Comparison of ENCODE assay signal across 9 cellular contexts in the genomic region with DNA sequence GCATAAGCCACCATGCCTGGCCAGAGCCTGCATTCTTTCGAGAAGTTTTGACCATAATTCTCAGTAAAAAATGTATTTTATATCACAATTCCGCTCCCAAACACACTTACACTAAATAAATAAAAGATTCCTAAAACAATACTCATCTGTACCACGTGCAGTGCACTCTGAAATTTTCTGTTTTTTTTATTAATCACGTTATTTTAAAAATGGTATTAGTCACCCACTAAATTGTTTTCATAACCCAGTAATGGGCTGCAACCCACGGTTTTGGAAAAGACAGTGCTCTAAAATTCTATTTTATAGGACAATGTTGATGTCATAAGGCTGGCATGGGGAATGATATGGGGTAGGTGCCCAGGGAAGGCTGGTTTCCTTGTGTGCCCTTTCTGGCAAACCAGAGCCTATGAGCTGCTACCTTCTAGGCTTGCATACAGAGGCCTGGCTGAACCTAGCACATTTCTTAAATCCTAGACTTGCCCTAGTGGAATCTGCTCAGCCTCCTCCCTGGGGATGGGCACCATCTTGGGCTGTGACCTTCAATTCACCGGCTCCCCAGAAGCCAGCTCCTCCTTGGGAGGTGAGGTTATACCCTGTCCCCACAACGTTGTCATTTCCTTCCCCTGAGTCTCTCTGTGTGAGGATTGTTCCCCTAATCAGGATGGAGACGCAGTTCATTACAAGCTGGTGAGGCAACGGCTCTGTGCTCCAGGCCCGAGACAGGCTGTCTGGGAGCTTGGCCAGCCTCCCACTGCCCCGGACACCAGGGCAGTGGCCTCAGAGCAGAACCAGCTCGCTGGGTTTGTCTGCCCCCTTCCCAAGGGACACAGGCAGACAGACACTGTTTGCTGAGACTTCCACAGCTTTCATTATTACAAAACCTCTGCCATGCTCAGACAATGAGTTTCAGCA.
DNase-seq lines count a peak whose midpoint lies in the region; ATAC-seq and TF ChIP-seq lines count a peak whose summit lies in the region.
"Had no signal": no experiment of that assay in that cellular context is flagged by ENCODE, and none has a peak within 500 bp of the region (broad histone marks: within the 10 kb centered on the region; RNA-seq: fewer than 3 reads in every experiment).

No MANE protein-coding gene starts in this region.

- H3K9ac ChIP-seq in SK-N-SH, result peak overlapping the region; percentile 73

- ATAC-seq in esophagus mucosa, result no peak
- no peak for ATAC-seq in CD8-positive, alpha-beta T cell

- TF ChIP-seq EP300 in SK-N-SH (IDR thresholded peaks at IDR 0.05; ENCODE audit: borderline replicate concordance in 1 of 2, low read depth in 1 of 2, low read length in 1 of 2), result peak; percentile 71 to 88

- no peaks in the 10 kb centered on the region for H3K27me3 Mint-ChIP-seq in osteocyte (ENCODE audit: unreplicated experiment)
- peaks cover 12% of the 10 kb centered on the region for H3K27me3 Mint-ChIP-seq in CD8-positive, alpha-beta T cell (ENCODE audit: low read depth)

- H3K9me3 Mint-ChIP-seq in osteocyte (ENCODE audit: unreplicated experiment), result no peaks in the 10 kb centered on the region
- no peaks in the 10 kb centered on the region for H3K9me3 Mint-ChIP-seq in CD8-positive, alpha-beta T cell

- 0 out of 2 replicates have a peak, but pooled peaks cover 1% of the 10 kb centered on the region for H4K20me1 ChIP-seq in SK-N-SH (ENCODE audit: insufficient read depth)

- peaks cover 10 to 57% of the 10 kb centered on the region in 2 experiments for H3K4me1 ChIP-seq in SK-N-SH (ENCODE audit: control insufficient read depth in 1 of 2, insufficient read depth in 2 of 2, low read depth in 1 of 2, low read length in 1 of 2)
- no peaks in the 10 kb centered on the region for H3K4me1 ChIP-seq in CD8-positive, alpha-beta T cell (ENCODE audit: insufficient read depth, low read length)

- peak overlapping the region; percentile 10 for H3K4me3 Mint-ChIP-seq in osteocyte (ENCODE audit: unreplicated experiment)
- H3K4me3 Mint-ChIP-seq in CD8-positive, alpha-beta T cell, result no peak overlapping the region

- H3K27ac Mint-ChIP-seq in osteocyte (ENCODE audit: unreplicated experiment), result peak overlapping the region; percentile 99
- no peak overlapping the region for H3K27ac Mint-ChIP-seq in CD8-positive, alpha-beta T cell

- H3K27me3 ChIP-seq in SK-N-SH (ENCODE audit: insufficient read depth), result no peaks in the 10 kb centered on the region
- H3K27me3 ChIP-seq in CD8-positive, alpha-beta T cell (ENCODE audit: insufficient read depth, low read length), result no peaks in the 10 kb centered on the region

- H3K4me1 Mint-ChIP-seq in osteocyte (ENCODE audit: unreplicated experiment), result peaks cover 62% of the 10 kb centered on the region
- H3K4me1 Mint-ChIP-seq in CD8-positive, alpha-beta T cell (ENCODE audit: low read depth), result no peaks in the 10 kb centered on the region

- peak overlapping the region; percentile 86 for H3K4me2 ChIP-seq in SK-N-SH

- H3K4me3 ChIP-seq in SK-N-SH (ENCODE audit: low read depth in 2 of 2, low read length in 1 of 2) (peak overlapping the region; percentile 37 to 42; a peak in 3 of 4 replicates), fibroblast of villous mesenchyme (ENCODE audit: low read depth, low read length) (no peak overlapping the region)
- no peak overlapping the region for H3K4me3 ChIP-seq in CD8-positive, alpha-beta T cell (ENCODE audit: low read depth, low read length)

- peak; percentile 90 for DNase-seq in AG20443 (ENCODE audit: low spot score)
- peak; percentile 74 for DNase-seq in SK-N-SH
- DNase-seq in fibroblast of villous mesenchyme (ENCODE audit: low read depth), result peak; percentile 68
- DNase-seq in osteocyte (ENCODE audit: extremely low spot score, unreplicated experiment), result peak; percentile 88
- DNase-seq in activated effector memory CD4-positive, alpha-beta T cell treated with Interleukin-2 at 50 U/mL for 16 hours, result no peak
- DNase-seq in CD8-positive, alpha-beta T cell, result no peak
- DNase-seq in NCI-H1105 treated with DMSO at 0.1 percent for 48 hours (lab: John Stamatoyannopoulos, UW), result no peak
- DNase-seq: stimulated activated CD4-positive, alpha-beta T cell treated with anti-CD3 and anti-CD28 coated beads, Interleukin-1b, Interleukin-23, amount 100 ng/mL, for 48 hours had no signal

- 5% methylated on average over 10 of the region's 12 CpGs for WGBS in SK-N-SH (ENCODE audit: low lambda C conversion rate)

- CTCF ChIA-PET in SK-N-SH (lab: Yijun Ruan, JAX), result interaction anchor here (0.8 to 3.2 kb wide), 10 partner anchors 9 to 214 kb away, joined by 3 to 18 read pairs (median 4); no protein-coding TSS in a partner anchor
- CTCF ChIA-PET in CD8-positive, alpha-beta T cell (lab: Charles Lee), result no interaction called here

- TF ChIP-seq RAD21 in SK-N-SH (IDR thresholded peaks at IDR 0.05; ENCODE audit: low read length), result peak; percentile 13; the same call in 1 of the 2 replicates

- H3K36me3 ChIP-seq in SK-N-SH (replicated peaks in 1 of 2; ENCODE audit: control insufficient read depth in 1 of 2, insufficient read depth in 2 of 2, low read length in 1 of 2), result no peaks in the 10 kb centered on the region
- no peaks in the 10 kb centered on the region for H3K36me3 ChIP-seq in CD8-positive, alpha-beta T cell (ENCODE audit: insufficient read depth, low read length)

- TF ChIP-seq CTCF in SK-N-SH (IDR thresholded peaks at IDR 0.05), result no peak
- TF ChIP-seq CTCF in fibroblast of villous mesenchyme (IDR thresholded peaks at IDR 0.05; ENCODE audit: insufficient read depth, low read depth, low read length), result no peak
- no peak for TF ChIP-seq CTCF in osteocyte (IDR thresholded peaks at IDR 0.05)
- no peak for TF ChIP-seq CTCF in CD8-positive, alpha-beta T cell (IDR thresholded peaks at IDR 0.05)

- peaks cover 39% of the 10 kb centered on the region for H3K79me2 ChIP-seq in SK-N-SH (ENCODE audit: insufficient read depth)

- peak overlapping the region; percentile 96 to 100 for H3K27ac ChIP-seq in SK-N-SH (ENCODE audit: low read depth in 2 of 2, low read length in 1 of 2)
- no peak overlapping the region for H3K27ac ChIP-seq in CD8-positive, alpha-beta T cell (ENCODE audit: low read depth, low read length)

- POLR2A ChIA-PET in SK-N-SH (lab: Yijun Ruan, JAX), result interaction anchor here (0.6 to 2.0 kb wide), 9 partner anchors 9 to 343 kb away, joined by 3 to 10 read pairs (median 3); no protein-coding TSS in a partner anchor
- POLR2A ChIA-PET in CD8-positive, alpha-beta T cell (lab: Charles Lee), result no interaction called here

- H3K9me3 ChIP-seq in SK-N-SH, result no peaks in the 10 kb centered on the region
- H3K9me3 ChIP-seq in CD8-positive, alpha-beta T cell (ENCODE audit: low read length), result no peaks in the 10 kb centered on the region

- no peaks in the 10 kb centered on the region for H3K9me2 ChIP-seq in SK-N-SH

- no peaks in the 10 kb centered on the region for H3K36me3 Mint-ChIP-seq in osteocyte (ENCODE audit: unreplicated experiment)
- no peaks in the 10 kb centered on the region for H3K36me3 Mint-ChIP-seq in CD8-positive, alpha-beta T cell

- intact Hi-C loops in CD8-positive, alpha-beta T cell (cut with DNase I, micrococcal nuclease), result no loop called here

- no peak overlapping the region for H2AFZ ChIP-seq in SK-N-SH (ENCODE audit: low read depth)

- peaks cover 24% of the 10 kb centered on the region for H3F3A ChIP-seq in SK-N-SH (replicated peaks; ENCODE audit: insufficient read depth)

TF ChIP-seq in SK-N-SH, 30 proteins besides CTCF, POLR2A, EP300 and RAD21 (continues in another document):
- TF ChIP-seq USF2 (IDR thresholded peaks at IDR 0.05; ENCODE audit: borderline replicate concordance, low read depth, low read length) (no peak), SMC3 (IDR thresholded peaks at IDR 0.05; ENCODE audit: low read depth, low read length) (no peak), SIN3A (IDR thresholded peaks at IDR 0.05; ENCODE audit: borderline replicate concordance, low read depth, low read length) (no peak), RCOR1 (IDR thresholded peaks at IDR 0.05; ENCODE audit: low read length) (peak; percentile 49; the same call in 1 of the 2 replicates), RXRA (IDR thresholded peaks at IDR 0.05; ENCODE audit: borderline replicate concordance, low read depth) (peak; percentile 91), NFIC (IDR thresholded peaks at IDR 0.05; ENCODE audit: borderline replicate concordance) (peak; percentile 61), NRF1 (IDR thresholded peaks at IDR 0.05; ENCODE audit: low read depth, low read length) (no peak), POLR2AphosphoS5 (IDR thresholded peaks at IDR 0.05; ENCODE audit: low read depth, low read length) (no peak; the same call in 1 of the 2 replicates), TCF12 (IDR thresholded peaks at IDR 0.05) (peak; percentile 85), MEF2A (IDR thresholded peaks at IDR 0.05; ENCODE audit: borderline replicate concordance, low read depth) (no peak), USF1 (IDR thresholded peaks at IDR 0.05; ENCODE audit: borderline replicate concordance, low read depth) (peak; percentile 84), GABPA (IDR thresholded peaks at IDR 0.05; ENCODE audit: low read depth) (no peak), TAF1 (IDR thresholded peaks at IDR 0.05; ENCODE audit: borderline replicate concordance, low read depth, low read length) (no peak)
- TF ChIP-seq, protein P1, sequence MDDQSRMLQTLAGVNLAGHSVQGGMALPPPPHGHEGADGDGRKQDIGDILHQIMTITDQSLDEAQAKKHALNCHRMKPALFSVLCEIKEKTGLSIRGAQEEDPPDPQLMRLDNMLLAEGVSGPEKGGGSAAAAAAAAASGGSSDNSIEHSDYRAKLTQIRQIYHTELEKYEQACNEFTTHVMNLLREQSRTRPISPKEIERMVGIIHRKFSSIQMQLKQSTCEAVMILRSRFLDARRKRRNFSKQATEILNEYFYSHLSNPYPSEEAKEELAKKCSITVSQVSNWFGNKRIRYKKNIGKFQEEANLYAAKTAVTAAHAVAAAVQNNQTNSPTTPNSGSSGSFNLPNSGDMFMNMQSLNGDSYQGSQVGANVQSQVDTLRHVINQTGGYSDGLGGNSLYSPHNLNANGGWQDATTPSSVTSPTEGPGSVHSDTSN (IDR thresholded peaks at IDR 0.05), result peak; percentile 68

Comparison
In these comparisons a context has a peak if more than half of its experiments do, and no peak if none do; other contexts are left out.
1. DNase-seq: peak in AG20443 (single experiment), SK-N-SH (single experiment), fibroblast of villous mesenchyme (single experiment) and osteocyte (single experiment); none in activated effector memory CD4-positive, alpha-beta T cell treated with Interleukin-2 at 50 U/mL for 16 hours (single experiment), CD8-positive, alpha-beta T cell (0 of 7) and NCI-H1105 treated with DMSO at 0.1 percent for 48 hours (single experiment).
2. H3K4me3 ChIP-seq: peak in SK-N-SH (2 of 2); none in fibroblast of villous mesenchyme (single experiment) and CD8-positive, alpha-beta T cell (single experiment).